In genomic region chr6:44152109-44152461, GRCh38 we compare ENCODE assay signal across 17 cellular contexts. TPM values are rescaled to one million over a fixed set of nuclear protein-coding genes. Genes with fewer than 3 reads are reported as not detected.
DNase-seq lines count a peak whose midpoint lies in the region; ATAC-seq, FAIRE-seq and TF ChIP-seq lines count a peak whose summit lies in the region.
"Had no signal": no experiment of that assay in that cellular context is flagged by ENCODE, and none has a peak within 500 bp of the region (broad histone marks: within the 10 kb centered on the region; RNA-seq: fewer than 3 reads in every experiment).

No MANE protein-coding gene starts in this region.

- H4K20me1 ChIP-seq in BLaER1 = peaks cover 20% of the 10 kb centered on the region
- no peaks in the 10 kb centered on the region for H4K20me1 ChIP-seq in PC-9 (ENCODE audit: insufficient read depth)

- no peak for TF ChIP-seq POLR2A in lower leg skin (IDR thresholded peaks at IDR 0.05)

- no peak overlapping the region for H3K9ac ChIP-seq in BLaER1

- H3K4me3 Mint-ChIP-seq in mesothelial cell of epicardium = no peak overlapping the region
- H3K4me3 Mint-ChIP-seq: activated T-helper 1 cell treated with anti-CD3 and anti-CD28 coated beads, Interleukin-12 subunit alpha, Interleukin-12 subunit beta, Interleukin-2, Interleukin-4 antibody, amounts not matched to agents 30 ng/mL and 10 ng/mL and 1 ng/mL, durations not matched to agents 14 hours and 24 hours and 36 hours had no signal

- TF ChIP-seq CTCF in PC-9 (conservative IDR thresholded peaks at IDR 0.05) = peak; percentile 57; the same call in 1 of the 2 replicates
- peak; percentile 15 for TF ChIP-seq CTCF in mesothelial cell of epicardium (IDR thresholded peaks at IDR 0.05; ENCODE audit: unreplicated experiment)
- no peak for TF ChIP-seq CTCF in lower leg skin (IDR thresholded peaks at IDR 0.05)

- H3K27me3 ChIP-seq in BLaER1 (no peaks in the 10 kb centered on the region), PC-9 (ENCODE audit: insufficient read depth, low read depth) (no peaks in the 10 kb centered on the region)
- H3K27me3 ChIP-seq: dorsolateral prefrontal cortex, pancreas, stomach had no signal

- peaks cover 60% of the 10 kb centered on the region for H3K4me1 ChIP-seq in BLaER1
- no peaks in the 10 kb centered on the region for H3K4me1 ChIP-seq in PC-9 (replicated peaks; ENCODE audit: insufficient read depth)

- WGBS in lower leg skin, 2 donors = 54% methylated on average over 8 of the region's 8 CpGs

- H3K4me3 ChIP-seq in BLaER1 (no peak overlapping the region), PC-9 (no peak overlapping the region), lower leg skin (ENCODE audit: low read depth, poor library complexity, severe bottlenecking) (no peak overlapping the region)
- H3K4me3 ChIP-seq: pancreas, stomach had no signal

- intact Hi-C loops in PC-9 (cut with micrococcal nuclease; ENCODE audit: unreplicated experiment) (loop anchor here (1.0 kb wide), 1 partner anchor 56 kb away; no protein-coding TSS in a partner anchor), lower leg skin (cut with DNase I; ENCODE audit: low total_unique reads) (no loop called here)

- CTCF ChIA-PET in PC-9 (lab: Charles Lee) = no interaction called here

- H3K36me3 ChIP-seq in BLaER1 = peaks cover 33% of the 10 kb centered on the region
- H3K36me3 ChIP-seq in PC-9 (ENCODE audit: low read depth) = no peaks in the 10 kb centered on the region

- no peak for FAIRE-seq in frontal cortex (lab: Jason Lieb, UNC)
- FAIRE-seq: pancreas had no signal

- POLR2A ChIA-PET in PC-9 (lab: Charles Lee; ENCODE audit: unreplicated experiment) = no interaction called here

- H3K27ac Mint-ChIP-seq in mesothelial cell of epicardium = no peak overlapping the region
- H3K27ac Mint-ChIP-seq: activated T-helper 1 cell treated with anti-CD3 and anti-CD28 coated beads, Interleukin-12 subunit alpha, Interleukin-12 subunit beta, Interleukin-2, Interleukin-4 antibody, amounts not matched to agents 30 ng/mL and 10 ng/mL and 1 ng/mL, durations not matched to agents 14 hours and 24 hours and 36 hours had no signal

- BruUV-seq in PC-9 (replicated peaks; lab: Mats Ljungman, UMichigan) = no TSS peak

- H3F3A ChIP-seq in PC-9 (ENCODE audit: insufficient read depth, low read depth) = peaks cover 7% of the 10 kb centered on the region; the same call in 1 of the 2 replicates

- ATAC-seq in GM19035 (IDR thresholded peaks at IDR 0.05; ENCODE audit: unreplicated experiment) = peak; percentile 15

- no peak for DNase-seq in PC-9
- DNase-seq in mesothelial cell of epicardium (ENCODE audit: low spot score in 2 of 2, unreplicated experiment in 2 of 2) = no peak
- no peak for DNase-seq in frontal cortex (ENCODE audit: low spot score in 2 of 2)
- no peak for DNase-seq in NCI-H226
- no peak for DNase-seq in activated effector memory CD4-positive, alpha-beta T cell treated with Interleukin-2 at 50 U/mL for 16 hours
- no peak for DNase-seq in lower leg skin (ENCODE audit: low spot score in 2 of 2)
- DNase-seq: DMS 273 treated with DMSO at 0.1 percent for 48 hours, NCI-H146 had no signal

- H3K9me3 ChIP-seq in BLaER1 = no peaks in the 10 kb centered on the region
- H3K9me3 ChIP-seq in PC-9 (ENCODE audit: insufficient read depth, low read depth) = no peaks in the 10 kb centered on the region
- H3K9me3 ChIP-seq: pancreas, stomach had no signal

- no peak overlapping the region for H3K27ac ChIP-seq in BLaER1
- H3K27ac ChIP-seq in PC-9 = no peak overlapping the region
- H3K27ac ChIP-seq: pancreas, stomach had no signal

- no peaks in the 10 kb centered on the region for H3K79me2 ChIP-seq in PC-9 (ENCODE audit: low read depth)

- H3K4me2 ChIP-seq in BLaER1 (peak overlapping the region; percentile 80), PC-9 (no peak overlapping the region)

- H3K36me3 Mint-ChIP-seq in mesothelial cell of epicardium = peaks cover 12% of the 10 kb centered on the region

- no peaks in the 10 kb centered on the region for H3K27me3 Mint-ChIP-seq in mesothelial cell of epicardium (ENCODE audit: low read depth)

- H3K4me1 Mint-ChIP-seq in mesothelial cell of epicardium = no peaks in the 10 kb centered on the region

- no peak overlapping the region for H2AFZ ChIP-seq in PC-9

- no peaks in the 10 kb centered on the region for H3K9me3 Mint-ChIP-seq in mesothelial cell of epicardium
- H3K9me3 Mint-ChIP-seq: activated T-helper 1 cell treated with anti-CD3 and anti-CD28 coated beads, Interleukin-12 subunit alpha, Interleukin-12 subunit beta, Interleukin-2, Interleukin-4 antibody, amounts not matched to agents 30 ng/mL and 10 ng/mL and 1 ng/mL, durations not matched to agents 14 hours and 24 hours and 36 hours; CD4-positive, alpha-beta memory T cell had no signal

- no peaks in the 10 kb centered on the region for H3K9me2 ChIP-seq in PC-9 (ENCODE audit: insufficient read depth)

RNA-seq across cellular contexts. Expression of gene CAPN11, which starts 6.5 kb away (rescaled TPM):
- total RNA-seq in PC-9 (2021) (not detected in 2 replicates), mesothelial cell of epicardium (not detected in 3 replicates), frontal cortex (not detected), lower leg skin (1 to 10 TPM in 2 of 4 donors, under 1 TPM in 2; 0.72 to 1.1 (median 0.89) TPM)
- total RNA-seq: activated T-helper 1 cell treated with anti-CD3 and anti-CD28 coated beads, Interleukin-12 subunit alpha, Interleukin-12 subunit beta, Interleukin-2, Interleukin-4 antibody, amounts not matched to agents 30 ng/mL and 10 ng/mL and 1 ng/mL, durations not matched to agents 14 hours and 24 hours and 36 hours; CD4-positive, alpha-beta memory T cell; RPMI7951; T-helper 2 cell treated with Interferon-gamma antibody and Interleukin-4, amounts not matched to agents 100 ng/mL and 5 ng/mL, for 36 hours had no signal

RNA-seq across cellular contexts. Expression of gene TMEM63B, which starts 24.7 kb away (rescaled TPM):
- total RNA-seq in PC-9 (2021) = 36.1 and 38.5 TPM in 2 replicates
- 44.7 to 54.9 TPM (median 49.3 TPM) in 3 replicates for total RNA-seq in mesothelial cell of epicardium
- 35.5 TPM for total RNA-seq in frontal cortex
- 10 to 100 TPM; 73.4 to 91.2 (median 87.7) TPM for total RNA-seq in lower leg skin

RNA-seq across cellular contexts. Expression of gene MRPL14, which starts 24.8 kb away (rescaled TPM):
- total RNA-seq in PC-9 (2021) = 96.3 and 97.9 TPM in 2 replicates
- 46.9 to 50.9 TPM (median 49.5 TPM) in 3 replicates for total RNA-seq in mesothelial cell of epicardium
- total RNA-seq in frontal cortex = 41.2 TPM
- 10 to 100 TPM; 45.7 to 74.3 (median 52.0) TPM for total RNA-seq in lower leg skin

Comparison
In these comparisons a context has a peak if more than half of its experiments do, and no peak if none do; other contexts are left out.
1. CTCF ChIP-seq: peak in PC-9 (single experiment) and mesothelial cell of epicardium (single experiment); none in lower leg skin (0 of 3).